Comparison of ENCODE assay signal across 24 cellular contexts in the genomic region with DNA sequence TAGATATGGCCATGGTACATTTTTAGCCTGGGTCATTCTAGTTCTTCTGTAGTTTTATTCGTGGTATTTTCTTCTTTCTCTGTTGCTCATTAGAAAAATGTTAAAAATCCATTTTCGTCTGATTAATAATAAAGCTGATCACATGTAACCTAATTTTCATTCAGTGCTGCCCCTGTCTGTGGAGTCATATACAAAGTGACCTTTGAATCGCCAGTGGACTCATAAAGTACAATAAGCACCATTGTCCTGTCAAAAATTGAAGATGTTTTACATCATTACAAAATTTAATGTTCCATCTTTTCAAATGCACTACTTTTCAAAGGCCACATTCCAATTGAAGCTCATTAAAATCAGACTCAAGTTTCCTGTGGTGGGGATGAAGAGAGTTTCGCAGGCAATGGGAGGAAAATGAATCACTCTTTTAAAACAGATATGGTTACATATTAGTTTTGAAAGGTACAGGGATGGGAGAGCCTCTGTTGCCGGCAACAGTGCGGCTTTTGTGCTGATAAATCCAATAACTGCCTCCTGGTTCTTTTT.
"Had no signal": no experiment of that assay in that cellular context is flagged by ENCODE, and none has a peak within 500 bp of the region (broad histone marks: within the 10 kb centered on the region; RNA-seq: fewer than 3 reads in every experiment).

No MANE protein-coding gene starts in this region.

- H3K4me3 ChIP-seq: adrenal gland, left ventricle myocardium inferior, stomach, thoracic aorta had no signal

- H3K9me3 Mint-ChIP-seq: activated T-cell treated with anti-CD3 and anti-CD28 coated beads, Interleukin-2, amount 50 U/mL, for 24 hours; activated T-helper 17 cell treated with anti-CD3 and anti-CD28 coated beads, Interleukin-2, amount 50 U/mL, for 72 hours; nephron progenitor cell had no signal

- H3K27ac ChIP-seq: adrenal gland, foreskin keratinocyte, left ventricle myocardium inferior, stomach, thoracic aorta had no signal

- H3K4me3 Mint-ChIP-seq: activated naive CD8-positive, alpha-beta T cell; activated T-cell treated with anti-CD3 and anti-CD28 coated beads, Interleukin-2, amount 50 U/mL, for 24 hours; activated T-helper 17 cell treated with anti-CD3 and anti-CD28 coated beads, Interleukin-2, amount 50 U/mL, for 72 hours; nephron progenitor cell; stimulated activated memory B cell treated with anti-CD40 and anti-IgM and Interleukin-4, amounts not matched to agents 10 μg/mL and 1 μg/mL and 100 μg/mL, for 72 hours had no signal

- H3K4me1 Mint-ChIP-seq: activated T-helper 17 cell treated with anti-CD3 and anti-CD28 coated beads, Interleukin-2, amount 50 U/mL, for 72 hours; nephron progenitor cell; stimulated activated memory B cell treated with anti-CD40 and anti-IgM and Interleukin-4, amounts not matched to agents 10 μg/mL and 1 μg/mL and 100 μg/mL, for 72 hours had no signal

- H3K36me3 Mint-ChIP-seq: activated naive CD8-positive, alpha-beta T cell; stimulated activated memory B cell treated with anti-CD40 and anti-IgM and Interleukin-4, amounts not matched to agents 10 μg/mL and 1 μg/mL and 100 μg/mL, for 72 hours had no signal

- H3K27me3 Mint-ChIP-seq: activated naive CD8-positive, alpha-beta T cell; stimulated activated memory B cell treated with anti-CD40 and anti-IgM and Interleukin-4, amounts not matched to agents 10 μg/mL and 1 μg/mL and 100 μg/mL, for 72 hours had no signal

- H3K27ac Mint-ChIP-seq: activated naive CD8-positive, alpha-beta T cell; activated T-cell treated with anti-CD3 and anti-CD28 coated beads, Interleukin-2, amount 50 U/mL, for 24 hours; activated T-helper 17 cell treated with anti-CD3 and anti-CD28 coated beads, Interleukin-2, amount 50 U/mL, for 72 hours; nephron progenitor cell; stimulated activated memory B cell treated with anti-CD40 and anti-IgM and Interleukin-4, amounts not matched to agents 10 μg/mL and 1 μg/mL and 100 μg/mL, for 72 hours had no signal

- H3K36me3 ChIP-seq: adrenal gland, left ventricle myocardium inferior, stomach, thoracic aorta had no signal

- H3K4me1 ChIP-seq: adrenal gland, foreskin keratinocyte, left ventricle myocardium inferior, stomach had no signal

- H3K27me3 ChIP-seq: adrenal gland, foreskin keratinocyte, stomach had no signal

- H3K9me3 ChIP-seq: adrenal gland, left ventricle myocardium inferior, stomach, thoracic aorta had no signal

- DNase-seq: activated CD4-positive, alpha-beta T cell treated with anti-CD3 and anti-CD28 coated beads, Interleukin-2, amount 50 U/mL, for 4 hours; activated CD8-positive, alpha-beta memory T cell treated with anti-CD3 and anti-CD28 coated beads for 24 hours; activated CD8-positive, alpha-beta memory T cell treated with anti-CD3 and anti-CD28 coated beads, Interleukin-2, amount 50 U/mL, for 4 hours; activated T-cell treated with anti-CD3 and anti-CD28 coated beads, Interleukin-2, amount 50 U/mL, for 24 hours; adrenal gland; cerebellar nuclear complex; cortex of kidney; foreskin keratinocyte; kidney glomerular epithelial cell; left ventricle myocardium inferior; mammary epithelial cell; midbrain; nephron progenitor cell; occipital lobe; posterior cingulate gyrus; small intestine; stomach; T-helper 1 cell; T-helper 9 cell had no signal

- ATAC-seq: activated T-helper 17 cell treated with anti-CD3 and anti-CD28 coated beads, Interleukin-2, amount 50 U/mL, for 72 hours; foreskin keratinocyte; sciatic nerve; stimulated activated memory B cell treated with anti-CD40 and anti-IgM and Interleukin-4, amounts not matched to agents 10 μg/mL and 1 μg/mL and 100 μg/mL, for 72 hours had no signal
